ENCODE assay signal across 17 cellular contexts in the genomic region with DNA sequence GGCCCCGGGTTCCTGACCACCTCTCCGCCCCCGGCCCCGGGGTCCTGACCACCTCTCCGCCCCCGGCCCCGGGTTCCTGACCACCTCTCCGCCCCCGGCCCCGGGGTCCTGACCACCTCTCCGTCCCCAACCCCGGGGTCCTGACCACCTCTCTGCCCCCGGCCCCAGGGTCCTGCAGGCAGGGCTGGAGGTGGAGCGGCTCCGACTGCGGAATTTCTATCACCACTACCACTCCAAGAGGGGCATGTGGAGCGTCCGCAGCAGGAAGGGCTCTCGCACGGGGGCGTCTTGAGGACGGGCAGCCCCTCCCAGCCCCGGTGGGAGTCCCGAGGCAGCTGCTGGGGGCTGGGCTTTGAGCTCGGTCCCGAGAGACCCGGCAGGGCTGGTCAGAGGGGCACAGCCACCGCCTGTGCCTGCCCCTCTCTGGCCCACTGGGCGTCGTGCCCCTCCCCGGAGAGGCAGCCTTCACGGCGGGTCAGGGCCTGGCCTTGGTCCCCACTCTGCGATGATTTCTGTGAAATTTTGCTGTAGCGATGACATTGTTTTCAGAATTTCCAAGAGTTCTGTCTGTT. TPM values are rescaled to one million over a fixed set of nuclear protein-coding genes. Genes with fewer than 3 reads are reported as not detected.
DNase-seq lines count a peak whose midpoint lies in the region; TF ChIP-seq lines count a peak whose summit lies in the region.
"Had no signal": no experiment of that assay in that cellular context is flagged by ENCODE, and none has a peak within 500 bp of the region (broad histone marks: within the 10 kb centered on the region; RNA-seq: fewer than 3 reads in every experiment).

No MANE protein-coding gene starts in this region.

- CTCF ChIA-PET in RWPE1 (lab: Yijun Ruan, JAX): interaction anchor here (0.6 kb wide), 1 partner anchor 144 kb away, joined by 4 read pairs; no protein-coding TSS in a partner anchor

- H3K9me3 ChIP-seq in BLaER1: peaks cover 25% of the 10 kb centered on the region
- peaks cover 11 to 43% (median 19%) of the 10 kb centered on the region in 11 experiments for H3K9me3 ChIP-seq in BLaER1 treated with 17β-estradiol and CSF1 and Interleukin-3, amounts not matched to agents 10 nM and 100 nM (replicated peaks in 1 of 11)
- H3K9me3 ChIP-seq: A549 had no signal

- peaks cover 19% of the 10 kb centered on the region for H3K36me3 Mint-ChIP-seq in neural crest cell (ENCODE audit: low read depth)

- POLR2A ChIA-PET in RWPE1 (lab: Yijun Ruan, JAX; ENCODE audit: low non-redundant PET): no interaction called here

- H3K27ac ChIP-seq in BLaER1 (peak overlapping the region; percentile 85), RWPE1 (peak overlapping the region; percentile 48)
- peak overlapping the region in 8 of 11 experiments; percentile 43 to 76 (median 65); a peak in 16 of 22 replicates for H3K27ac ChIP-seq in BLaER1 treated with 17β-estradiol and CSF1 and Interleukin-3, amounts not matched to agents 10 nM and 100 nM
- H3K27ac ChIP-seq: A549 had no signal

- H3K4me2 ChIP-seq in BLaER1: peak overlapping the region; percentile 86
- H3K4me2 ChIP-seq in BLaER1 treated with 17β-estradiol and CSF1 and Interleukin-3, amounts not matched to agents 10 nM and 100 nM: peak overlapping the region; percentile 24 to 90 (median 83); a peak in 21 of 22 replicates
- H3K4me2 ChIP-seq: A549, GM23338 had no signal

- H3K9me3 Mint-ChIP-seq in neural crest cell: no peaks in the 10 kb centered on the region
- H3K9me3 Mint-ChIP-seq: CD4-positive, alpha-beta T cell had no signal

- no peaks in the 10 kb centered on the region for H4K20me1 ChIP-seq in BLaER1
- H4K20me1 ChIP-seq in BLaER1 treated with 17β-estradiol and CSF1 and Interleukin-3, amounts not matched to agents 10 nM and 100 nM: no peaks in the 10 kb centered on the region

- H3K27me3 ChIP-seq in BLaER1: no peaks in the 10 kb centered on the region
- 0 out of 22 replicates have a peak, but pooled peaks cover 0 to 4% (median 0%) of the 10 kb centered on the region in 11 experiments for H3K27me3 ChIP-seq in BLaER1 treated with 17β-estradiol and CSF1 and Interleukin-3, amounts not matched to agents 10 nM and 100 nM

- H3K36me3 ChIP-seq in BLaER1: peaks cover 8% of the 10 kb centered on the region
- peaks cover 0 to 10% (median 0%) of the 10 kb centered on the region in 11 experiments; a peak in 5 of 22 replicates for H3K36me3 ChIP-seq in BLaER1 treated with 17β-estradiol and CSF1 and Interleukin-3, amounts not matched to agents 10 nM and 100 nM

- H3K27ac Mint-ChIP-seq in neural crest cell (ENCODE audit: unreplicated experiment): peak overlapping the region; percentile 65
- H3K27ac Mint-ChIP-seq: CD4-positive, alpha-beta T cell; GM23338 had no signal

- H3K27me3 Mint-ChIP-seq in neural crest cell (ENCODE audit: low read depth): peaks cover 2% of the 10 kb centered on the region

- peak overlapping the region; percentile 44 for H3K4me3 ChIP-seq in BLaER1
- peak overlapping the region in 4 of 10 experiments; percentile 30 to 39 (median 36); a peak in 4 of 20 replicates for H3K4me3 ChIP-seq in BLaER1 treated with 17β-estradiol and CSF1 and Interleukin-3, amounts not matched to agents 10 nM and 100 nM
- H3K4me3 ChIP-seq: A549, GM23338, K562 had no signal

- H3K4me1 Mint-ChIP-seq in neural crest cell: peaks cover 9% of the 10 kb centered on the region
- H3K4me1 Mint-ChIP-seq: GM23338 had no signal

- peaks cover 39% of the 10 kb centered on the region for H3K4me1 ChIP-seq in BLaER1
- H3K4me1 ChIP-seq in BLaER1 treated with 17β-estradiol and CSF1 and Interleukin-3, amounts not matched to agents 10 nM and 100 nM: peaks cover 4 to 39% (median 30%) of the 10 kb centered on the region in 10 experiments; a peak in 18 of 20 replicates
- H3K4me1 ChIP-seq: A549 had no signal

- peak overlapping the region; percentile 74 for H3K9ac ChIP-seq in BLaER1
- H3K9ac ChIP-seq in BLaER1 treated with 17β-estradiol and CSF1 and Interleukin-3, amounts not matched to agents 10 nM and 100 nM: peak overlapping the region; percentile 14 to 76 (median 53); a peak in 18 of 22 replicates

- DNase-seq in RWPE1 (ENCODE audit: low spot score): no peak
- no peak for DNase-seq in neural crest cell (ENCODE audit: low read depth, low spot score)
- no peak for DNase-seq in Kasumi-1 (lab: John Stamatoyannopoulos, UW)
- no peak for DNase-seq in AG08395 (ENCODE audit: low spot score)
- no peak for DNase-seq in SKM-1 treated with dmso at 0.1 percent for 144 hours (lab: John Stamatoyannopoulos, UW; ENCODE audit: unreplicated experiment)
- DNase-seq: AML-193; C1 segment of cervical spinal cord; CD4-positive, alpha-beta T cell; DMS153; DMS79 treated with DMSO at 0.1 percent for 48 hours; EL; H9 had no signal

- no peak overlapping the region for H3K4me3 Mint-ChIP-seq in neural crest cell
- H3K4me3 Mint-ChIP-seq: CD4-positive, alpha-beta T cell; GM23338; H9 had no signal

- TF ChIP-seq CTCF in RWPE1 (conservative IDR thresholded peaks at IDR 0.05; ENCODE audit: low read depth) (no peak), neural crest cell (conservative IDR thresholded peaks at IDR 0.05) (no peak)

RNA-seq across cellular contexts. Expression of a gene that starts 12.3 kb away (rescaled TPM):
- total RNA-seq in neural crest cell: 179 and 201 TPM in 2 replicates

RNA-seq across cellular contexts. Expression of a gene that starts 12.4 kb away (rescaled TPM):
- 0.42 and 1.7 TPM in 2 replicates for total RNA-seq in neural crest cell

RNA-seq across cellular contexts. Expression of a gene that starts 33.2 kb away (rescaled TPM):
- total RNA-seq in neural crest cell: 14.5 and 15.9 TPM in 2 replicates
